In genomic region chr1:62687421-62687902, GRCh38 we compare ENCODE assay signal across 8 cellular contexts. TPM values are rescaled to one million over a fixed set of nuclear protein-coding genes. Genes with fewer than 3 reads are reported as not detected.
DNase-seq lines count a peak whose midpoint lies in the region; ATAC-seq, FAIRE-seq and TF ChIP-seq lines count a peak whose summit lies in the region.

No MANE protein-coding gene starts in this region.

- TF ChIP-seq CTCF in SU-DHL-6 (IDR thresholded peaks at IDR 0.05; ENCODE audit: insufficient read depth, low read length, poor library complexity, severe bottlenecking), result no peak
- TF ChIP-seq CTCF in bronchial epithelial cell (IDR thresholded peaks at IDR 0.05; ENCODE audit: insufficient read depth, low read length, severe bottlenecking), result no peak
- TF ChIP-seq CTCF in smooth muscle cell (IDR thresholded peaks at IDR 0.05; ENCODE audit: borderline replicate concordance, insufficient read depth, poor library complexity, severe bottlenecking), result no peak

- peak; percentile 17 for DNase-seq in GDM1 (lab: John Stamatoyannopoulos, UW)
- peak; percentile 34 for DNase-seq in bronchial epithelial cell (ENCODE audit: low read depth)
- DNase-seq in iris pigment epithelial cell (ENCODE audit: low read depth), result peak; percentile 51
- DNase-seq in smooth muscle cell (lab: John Stamatoyannopoulos, UW; ENCODE audit: unreplicated experiment), result no peak
- no peak for DNase-seq in DMS114 treated with DMSO at 0.1 percent for 48 hours (lab: John Stamatoyannopoulos, UW; ENCODE audit: unreplicated experiment)

- H3K4me3 ChIP-seq in HUES64 (ENCODE audit: low read length), result peak overlapping the region; percentile 96
- H3K4me3 ChIP-seq in SU-DHL-6 (ENCODE audit: insufficient read depth, low read length, poor library complexity, severe bottlenecking), result peak overlapping the region; percentile 56
- peak overlapping the region; percentile 71 for H3K4me3 ChIP-seq in bronchial epithelial cell (ENCODE audit: low read depth, low read length)
- H3K4me3 ChIP-seq in smooth muscle cell, result peak overlapping the region; percentile 77

- no peaks in the 10 kb centered on the region for H3F3A ChIP-seq in SU-DHL-6 (ENCODE audit: insufficient read depth)
- H3F3A ChIP-seq in smooth muscle cell (ENCODE audit: low read depth), result peaks cover 4% of the 10 kb centered on the region

- WGBS in HUES64, result 2% methylated on average over 33 of the region's 33 CpGs
- 2% methylated on average over 19 of the region's 33 CpGs for WGBS in smooth muscle cell (ENCODE audit: low lambda C conversion rate)

- H3K36me3 ChIP-seq in HUES64 (ENCODE audit: insufficient read depth, low read length) (no peaks in the 10 kb centered on the region), SU-DHL-6 (ENCODE audit: low read length) (no peaks in the 10 kb centered on the region), bronchial epithelial cell (ENCODE audit: control insufficient read depth, insufficient read depth, low read length) (no peaks in the 10 kb centered on the region), smooth muscle cell (ENCODE audit: low read depth) (no peaks in the 10 kb centered on the region)

- H3K79me2 ChIP-seq in SU-DHL-6 (ENCODE audit: insufficient read depth, low read length) (no peaks in the 10 kb centered on the region), smooth muscle cell (ENCODE audit: low read depth) (peaks cover 49% of the 10 kb centered on the region)

- H3K9me2 ChIP-seq in SU-DHL-6 (replicated peaks; ENCODE audit: insufficient read depth, low read length), result no peaks in the 10 kb centered on the region

- H3K4me1 ChIP-seq in HUES64 (ENCODE audit: insufficient read depth, low read length), result peaks cover 28% of the 10 kb centered on the region
- H3K4me1 ChIP-seq in smooth muscle cell (ENCODE audit: low read depth), result peaks cover 24% of the 10 kb centered on the region

- no peak for FAIRE-seq in bronchial epithelial cell (lab: Jason Lieb, UNC)

- no peaks in the 10 kb centered on the region for H3K27me3 ChIP-seq in HUES64 (ENCODE audit: insufficient read depth, low read length)
- no peaks in the 10 kb centered on the region for H3K27me3 ChIP-seq in SU-DHL-6 (ENCODE audit: low read length)
- H3K27me3 ChIP-seq in bronchial epithelial cell (ENCODE audit: control insufficient read depth, insufficient read depth, low read length), result no peaks in the 10 kb centered on the region
- H3K27me3 ChIP-seq in smooth muscle cell (ENCODE audit: low read depth), result no peaks in the 10 kb centered on the region

- H4K20me1 ChIP-seq in SU-DHL-6 (ENCODE audit: low read depth, low read length) (no peaks in the 10 kb centered on the region), smooth muscle cell (ENCODE audit: low read depth) (peaks cover 38% of the 10 kb centered on the region)

- peak; percentile 44 for ATAC-seq in GM21529 (IDR thresholded peaks at IDR 0.05; ENCODE audit: unreplicated experiment)

- H2AFZ ChIP-seq in SU-DHL-6 (ENCODE audit: low read depth, low read length, severe bottlenecking), result peak overlapping the region; percentile 95
- peak overlapping the region; percentile 74 for H2AFZ ChIP-seq in smooth muscle cell (ENCODE audit: low read depth)

- H3K27ac ChIP-seq in HUES64 (ENCODE audit: low read depth, low read length) (peak overlapping the region; percentile 82; the same call in 1 of the 2 replicates), SU-DHL-6 (ENCODE audit: low read depth, low read length) (no peak overlapping the region), smooth muscle cell (ENCODE audit: low read depth) (peak overlapping the region; percentile 93)

- H3K4me2 ChIP-seq in SU-DHL-6 (ENCODE audit: low read depth, low read length, poor library complexity, severe bottlenecking), result peak overlapping the region; percentile 65
- peak overlapping the region; percentile 87 for H3K4me2 ChIP-seq in smooth muscle cell

- H3K9ac ChIP-seq in HUES64 (ENCODE audit: low read depth, low read length) (peak overlapping the region; percentile 94), SU-DHL-6 (ENCODE audit: low read length) (peak overlapping the region; percentile 60), smooth muscle cell (ENCODE audit: low read depth) (peak overlapping the region; percentile 85)

- H3K9me3 ChIP-seq in HUES64 (ENCODE audit: insufficient read depth, low read depth, low read length), result no peaks in the 10 kb centered on the region
- no peaks in the 10 kb centered on the region for H3K9me3 ChIP-seq in SU-DHL-6 (ENCODE audit: insufficient read depth, low read length)
- H3K9me3 ChIP-seq in smooth muscle cell (replicated peaks; ENCODE audit: low read depth), result no peaks in the 10 kb centered on the region

RNA-seq across cellular contexts. Expression of gene DOCK7, which starts 0.7 kb away (rescaled TPM):
- polyA plus RNA-seq in HUES64 (2013, experiment 1 of 2), result 28.9 TPM
- polyA plus RNA-seq in HUES64 (2013, experiment 2 of 2), result 26.1 TPM
- total RNA-seq in bronchial epithelial cell (20.8 and 37.5 TPM in 2 replicates), smooth muscle cell (57.1 and 81.3 TPM in 2 replicates)
- polyA plus RNA-seq in smooth muscle cell, result 19.6 and 25.4 TPM in 2 replicates

Comparison
In these comparisons a context has a peak if more than half of its experiments do, and no peak if none do; other contexts are left out.
1. DNase-seq: peak in GDM1 (single experiment), bronchial epithelial cell (single experiment) and iris pigment epithelial cell (single experiment); none in smooth muscle cell (single experiment) and DMS114 treated with DMSO at 0.1 percent for 48 hours (single experiment).
2. Peak in every context shown above with its lines, with median percentiles within 50 percentile points of each other: H3K4me3 ChIP-seq and H3K9ac ChIP-seq.